8 cellular contexts compared by ENCODE assay signal in the genomic region with DNA sequence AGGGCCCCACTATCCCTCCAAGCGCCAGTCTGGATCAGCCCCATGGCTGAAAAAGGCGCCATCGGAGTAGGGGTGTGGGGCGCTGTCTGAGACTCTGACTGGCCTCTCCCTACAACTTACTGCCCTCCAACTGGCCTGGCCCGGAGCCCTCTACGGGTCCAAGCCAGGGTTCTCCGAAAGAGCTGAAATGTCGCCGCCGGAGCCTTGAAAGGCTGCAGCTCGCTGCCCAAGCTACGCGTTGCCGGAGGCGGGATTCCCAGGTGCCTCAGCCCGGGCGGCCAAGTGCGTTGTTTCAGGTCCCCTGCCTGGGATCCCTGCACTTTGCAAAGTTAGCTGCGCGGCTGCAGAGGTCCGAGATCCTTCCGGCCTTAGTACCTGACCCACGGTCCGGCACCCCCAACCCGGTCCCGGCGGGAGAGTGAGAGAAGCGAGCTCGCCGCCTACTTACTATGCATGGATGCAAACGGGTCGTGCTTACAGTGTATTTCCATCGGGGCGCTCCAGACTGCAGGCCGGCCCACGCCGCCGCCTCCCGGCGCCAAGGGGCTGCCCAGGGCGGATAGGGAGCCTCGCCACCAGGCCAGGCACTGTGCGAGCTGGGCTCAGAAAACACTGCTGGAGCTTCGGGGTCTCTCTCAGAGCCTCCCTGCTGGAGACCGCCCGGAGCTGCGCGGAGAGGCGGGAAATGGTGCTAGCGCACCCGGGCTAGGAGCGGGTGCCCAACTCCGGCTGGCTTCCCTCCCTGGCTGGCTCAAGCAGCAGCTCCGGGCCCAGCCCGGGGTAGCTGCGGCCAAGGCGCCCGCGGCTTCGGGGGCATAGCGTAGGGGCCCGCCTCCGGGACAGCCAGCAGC. TPM values are rescaled to one million over a fixed set of nuclear protein-coding genes. Genes with fewer than 3 reads are reported as not detected.
DNase-seq lines count a peak whose midpoint lies in the region; ATAC-seq lines count a peak whose summit lies in the region.

No MANE protein-coding gene starts in this region.

- ATAC-seq in central memory CD8-positive, alpha-beta T cell (replicated peaks; ENCODE audit: extremely low read depth, poor library complexity, severe bottlenecking), result no peak

- peak; percentile 17 for DNase-seq in NCI-H1105 treated with DMSO at 0.1 percent for 48 hours (lab: John Stamatoyannopoulos, UW)
- DNase-seq in NCI-H1105 (lab: John Stamatoyannopoulos, UW), result no peak
- peak; percentile 18 for DNase-seq in M059J (ENCODE audit: low read depth)
- no peak for DNase-seq in central memory CD8-positive, alpha-beta T cell (ENCODE audit: low spot score in 2 of 2)
- peak; percentile 77 for DNase-seq in posterior vena cava (ENCODE audit: low spot score)
- no peak for DNase-seq in dermis blood vessel endothelial cell
- DNase-seq in glomerular visceral epithelial cell (ENCODE audit: extremely low spot score), result no peak
- no peak for DNase-seq in NCI-H128 (lab: John Stamatoyannopoulos, UW; ENCODE audit: unreplicated experiment)

- H3K27me3 Mint-ChIP-seq in central memory CD8-positive, alpha-beta T cell, result peaks cover 92% of the 10 kb centered on the region

- no peaks in the 10 kb centered on the region for H3K36me3 Mint-ChIP-seq in central memory CD8-positive, alpha-beta T cell (ENCODE audit: insufficient read depth)

- H3K27ac Mint-ChIP-seq in central memory CD8-positive, alpha-beta T cell (ENCODE audit: low read depth), result no peak overlapping the region

- H3K9me3 Mint-ChIP-seq in central memory CD8-positive, alpha-beta T cell, result no peaks in the 10 kb centered on the region

- peak overlapping the region; percentile 69 for H3K4me3 Mint-ChIP-seq in central memory CD8-positive, alpha-beta T cell

- intact Hi-C loops in posterior vena cava (cut with DNase I), result no loop called here

- peaks cover 27% of the 10 kb centered on the region for H3K4me1 Mint-ChIP-seq in central memory CD8-positive, alpha-beta T cell

RNA-seq across cellular contexts. Expression of a gene that starts 7.8 kb away (rescaled TPM):
- not detected in 2 replicates for total RNA-seq in M059J (2014; rRNA removed; shearing (Covaris generic))
- total RNA-seq in posterior vena cava, result under 1 TPM; 0.46 to 0.67 TPM
- not detected in 2 replicates for total RNA-seq in dermis blood vessel endothelial cell

Comparison
In these comparisons a context has a peak if more than half of its experiments do, and no peak if none do; other contexts are left out.
1. DNase-seq: peak in NCI-H1105 treated with DMSO at 0.1 percent for 48 hours (single experiment), M059J (single experiment) and posterior vena cava (single experiment); none in NCI-H1105 (single experiment), central memory CD8-positive, alpha-beta T cell (0 of 2), dermis blood vessel endothelial cell (single experiment), glomerular visceral epithelial cell (single experiment) and NCI-H128 (single experiment).